In genomic region chr11:118211006-118211405, GRCh38 we compare ENCODE assay signal across 1 cellular context.
TF ChIP-seq lines count a peak whose summit lies in the region.

No MANE protein-coding gene starts in this region.

TF ChIP-seq in WTC11, 78 proteins besides CTCF, POLR2A, EP300 and RAD21 (continued from another document):
- no peak for TF ChIP-seq ARID4B (CRISPR knock-in tag; IDR thresholded peaks at IDR 0.05; ENCODE audit: borderline replicate concordance)
- TF ChIP-seq CDX4 (CRISPR knock-in tag; IDR thresholded peaks at IDR 0.05; ENCODE audit: borderline replicate concordance) = no peak
- TF ChIP-seq ZNF281 (CRISPR knock-in tag; IDR thresholded peaks at IDR 0.05) = no peak
- no peak for TF ChIP-seq AR (CRISPR knock-in tag; IDR thresholded peaks at IDR 0.05)
- no peak for TF ChIP-seq SOX15 (CRISPR knock-in tag; IDR thresholded peaks at IDR 0.05)
- no peak for TF ChIP-seq ZBTB43 (CRISPR knock-in tag; IDR thresholded peaks at IDR 0.05)
- TF ChIP-seq PRRX2 (CRISPR knock-in tag; IDR thresholded peaks at IDR 0.05) = no peak
- no peak for TF ChIP-seq ZNF263 (CRISPR knock-in tag; IDR thresholded peaks at IDR 0.05; ENCODE audit: low read depth)
- TF ChIP-seq USF1 (CRISPR knock-in tag; IDR thresholded peaks at IDR 0.05) = no peak
- no peak for TF ChIP-seq E2F5 (CRISPR knock-in tag; IDR thresholded peaks at IDR 0.05)
- TF ChIP-seq GRHL2 (CRISPR knock-in tag; IDR thresholded peaks at IDR 0.05; ENCODE audit: insufficient replicate concordance, severe bottlenecking) = no peak
- TF ChIP-seq ZNF512 (CRISPR knock-in tag; IDR thresholded peaks at IDR 0.05; ENCODE audit: borderline replicate concordance) = no peak
- TF ChIP-seq ZNF219 (CRISPR knock-in tag; IDR thresholded peaks at IDR 0.05; ENCODE audit: borderline replicate concordance) = no peak
- no peak for TF ChIP-seq NR1H2 (CRISPR knock-in tag; IDR thresholded peaks at IDR 0.05)
- TF ChIP-seq IRF2 (CRISPR knock-in tag; IDR thresholded peaks at IDR 0.05; ENCODE audit: borderline replicate concordance, low read depth) = no peak
- no peak for TF ChIP-seq MYBL2 (CRISPR knock-in tag; IDR thresholded peaks at IDR 0.05)
- no peak for TF ChIP-seq NFE2L1 (CRISPR knock-in tag; IDR thresholded peaks at IDR 0.05)
